In genomic region chr6:8277769-8278168, GRCh38 we compare ENCODE assay signal across 1 cellular context.
TF ChIP-seq lines count a peak whose summit lies in the region.

No MANE protein-coding gene starts in this region.

TF ChIP-seq in GM23338, 12 proteins besides CTCF, POLR2A, EP300 and RAD21 (continued from another document):
- no peak for TF ChIP-seq REST (IDR thresholded peaks at IDR 0.05; ENCODE audit: unreplicated experiment)
- TF ChIP-seq ZNF462 (CRISPR knock-in tag; IDR thresholded peaks at IDR 0.05), result no peak
- no peak for TF ChIP-seq EZH2phosphoT487 (IDR thresholded peaks at IDR 0.05; ENCODE audit: unreplicated experiment)
TF ChIP-seq in GM23338: peak in this region for 0.
